1 cellular context compared by ENCODE assay signal in the genomic region with DNA sequence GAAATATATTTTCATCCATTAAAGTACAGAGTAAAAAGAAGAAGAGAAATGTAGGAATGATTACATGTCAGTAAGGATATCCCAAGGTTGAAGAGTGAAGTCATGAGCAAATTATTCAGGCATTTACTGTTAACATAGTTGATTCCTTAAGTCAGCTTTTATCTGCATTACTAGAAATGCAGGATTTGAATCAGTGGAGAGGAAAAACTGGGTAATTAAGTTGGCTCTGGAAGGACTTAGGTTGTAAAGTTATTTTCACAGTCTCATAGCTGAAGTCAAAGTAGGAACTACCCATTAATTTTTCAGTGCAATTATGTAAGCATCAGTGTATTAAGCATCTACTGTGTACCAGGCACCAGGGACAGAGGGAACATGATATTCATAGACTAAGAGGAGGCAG.
TF ChIP-seq lines count a peak whose summit lies in the region.

No MANE protein-coding gene starts in this region.

TF ChIP-seq in SK-N-SH, 30 proteins besides CTCF, POLR2A, EP300 and RAD21:
- TF ChIP-seq RXRA (IDR thresholded peaks at IDR 0.05; ENCODE audit: borderline replicate concordance, low read depth), result no peak
- TF ChIP-seq JUND (IDR thresholded peaks at IDR 0.05), result 0 out of 2 replicates have a peak, but pooled peaks have one; percentile 21
